Comparison of ENCODE assay signal across 10 cellular contexts in genomic region chr12:32419520-32419960, GRCh38. TPM values are rescaled to one million over a fixed set of nuclear protein-coding genes. Genes with fewer than 3 reads are reported as not detected.
DNase-seq lines count a peak whose midpoint lies in the region; ATAC-seq lines count a peak whose summit lies in the region.
"Had no signal": no experiment of that assay in that cellular context is flagged by ENCODE, and none has a peak within 500 bp of the region (broad histone marks: within the 10 kb centered on the region; RNA-seq: fewer than 3 reads in every experiment).

No MANE protein-coding gene starts in this region.

- no peak overlapping the region for H3K27ac ChIP-seq in Karpas-422 (ENCODE audit: low read length)

- H3K79me2 ChIP-seq in Karpas-422 (ENCODE audit: low read length): no peaks in the 10 kb centered on the region

- H3K36me3 Mint-ChIP-seq in stimulated activated effector memory CD8-positive, alpha-beta T cell treated with anti-CD3 and anti-CD28 coated beads, Interleukin-12 subunit alpha, Interleukin-12 subunit beta, amount 100 ng/mL, for 72 hours: no peaks in the 10 kb centered on the region
- H3K36me3 Mint-ChIP-seq: naive B cell had no signal

- H2AFZ ChIP-seq in Karpas-422 (ENCODE audit: low read length): no peak overlapping the region

- no peaks in the 10 kb centered on the region for H3K9me3 Mint-ChIP-seq in stimulated activated effector memory CD8-positive, alpha-beta T cell treated with anti-CD3 and anti-CD28 coated beads, Interleukin-12 subunit alpha, Interleukin-12 subunit beta, amount 100 ng/mL, for 72 hours

- DNase-seq in H4 (ENCODE audit: low spot score) (peak; percentile 17), NT2/D1 (ENCODE audit: low read depth, low spot score) (no peak), glomerular visceral epithelial cell (ENCODE audit: extremely low spot score) (peak; percentile 93), Karpas-422 (no peak), AG08396 (ENCODE audit: low spot score) (no peak), SW480 (ENCODE audit: low spot score) (no peak)
- DNase-seq in stimulated activated effector memory CD8-positive, alpha-beta T cell treated with anti-CD3 and anti-CD28 coated beads, Interleukin-12 subunit alpha, Interleukin-12 subunit beta, amount 100 ng/mL, for 72 hours (ENCODE audit: low spot score in 2 of 2): no peak
- DNase-seq: naive B cell, SW 1271 had no signal

- no peak overlapping the region for H3K27ac Mint-ChIP-seq in stimulated activated effector memory CD8-positive, alpha-beta T cell treated with anti-CD3 and anti-CD28 coated beads, Interleukin-12 subunit alpha, Interleukin-12 subunit beta, amount 100 ng/mL, for 72 hours

- no peaks in the 10 kb centered on the region for H3K4me1 Mint-ChIP-seq in stimulated activated effector memory CD8-positive, alpha-beta T cell treated with anti-CD3 and anti-CD28 coated beads, Interleukin-12 subunit alpha, Interleukin-12 subunit beta, amount 100 ng/mL, for 72 hours
- H3K4me1 Mint-ChIP-seq: naive B cell had no signal

- H3K4me1 ChIP-seq in NT2/D1 (ENCODE audit: insufficient read depth, insufficient read length) (peaks cover 16% of the 10 kb centered on the region), Karpas-422 (ENCODE audit: low read length) (no peaks in the 10 kb centered on the region)
- H3K4me1 ChIP-seq: HAP-1 had no signal

- H3K36me3 ChIP-seq in NT2/D1 (ENCODE audit: insufficient read depth, insufficient read length, low read length): peaks cover 6% of the 10 kb centered on the region
- H3K36me3 ChIP-seq in Karpas-422 (ENCODE audit: insufficient read depth, low read length): no peaks in the 10 kb centered on the region
- H3K36me3 ChIP-seq: HAP-1 had no signal

- H3K4me3 ChIP-seq in NT2/D1 (ENCODE audit: insufficient read length, low read depth) (no peak overlapping the region), Karpas-422 (ENCODE audit: low read length) (no peak overlapping the region)
- H3K4me3 ChIP-seq: HAP-1 had no signal

- H4K20me1 ChIP-seq in Karpas-422 (ENCODE audit: insufficient read depth, low read depth, low read length): no peaks in the 10 kb centered on the region

- H3K9ac ChIP-seq in NT2/D1 (ENCODE audit: insufficient read length, low read depth) (peak overlapping the region; percentile 37), Karpas-422 (ENCODE audit: low read length) (no peak overlapping the region)

- H3K4me2 ChIP-seq in Karpas-422 (ENCODE audit: low read depth, low read length, poor library complexity, severe bottlenecking): no peak overlapping the region

- ATAC-seq in stimulated activated effector memory CD8-positive, alpha-beta T cell treated with anti-CD3 and anti-CD28 coated beads, Interleukin-12 subunit alpha, Interleukin-12 subunit beta, amount 100 ng/mL, for 72 hours: peak; percentile 47

- H3K9me3 ChIP-seq in NT2/D1 (ENCODE audit: insufficient read depth, low read length) (0 out of 2 replicates have a peak, but pooled peaks cover 6% of the 10 kb centered on the region), Karpas-422 (ENCODE audit: low read length) (no peaks in the 10 kb centered on the region)
- H3K9me3 ChIP-seq: HAP-1 had no signal

- H3K4me3 Mint-ChIP-seq in stimulated activated effector memory CD8-positive, alpha-beta T cell treated with anti-CD3 and anti-CD28 coated beads, Interleukin-12 subunit alpha, Interleukin-12 subunit beta, amount 100 ng/mL, for 72 hours: no peak overlapping the region

- no peaks in the 10 kb centered on the region for H3K27me3 ChIP-seq in NT2/D1 (ENCODE audit: insufficient read depth, insufficient read length)
- no peaks in the 10 kb centered on the region for H3K27me3 ChIP-seq in Karpas-422 (ENCODE audit: low read length)

- H3K9me2 ChIP-seq in Karpas-422 (replicated peaks; ENCODE audit: insufficient read depth, low read length): no peaks in the 10 kb centered on the region

RNA-seq across cellular contexts. Expression of gene FGD4, which starts 20.2 kb away (rescaled TPM):
- 1.4 and 2.2 TPM in 2 replicates for total RNA-seq in H4 (2014; rRNA removed; shearing (Covaris generic))
- total RNA-seq in Karpas-422 (2014; rRNA removed; shearing (Covaris generic); ENCODE audit: low replicate concordance): 0.11 TPM in 1 of 2 replicates, not detected in the other

Comparison
In these comparisons a context has a peak if more than half of its experiments do, and no peak if none do; other contexts are left out.
1. DNase-seq: peak in H4 (single experiment) and glomerular visceral epithelial cell (single experiment); none in NT2/D1 (single experiment), stimulated activated effector memory CD8-positive, alpha-beta T cell treated with anti-CD3 and anti-CD28 coated beads, Interleukin-12 subunit alpha, Interleukin-12 subunit beta, amount 100 ng/mL, for 72 hours (0 of 2), Karpas-422 (single experiment), AG08396 (single experiment) and SW480 (single experiment).